In the genomic region with DNA sequence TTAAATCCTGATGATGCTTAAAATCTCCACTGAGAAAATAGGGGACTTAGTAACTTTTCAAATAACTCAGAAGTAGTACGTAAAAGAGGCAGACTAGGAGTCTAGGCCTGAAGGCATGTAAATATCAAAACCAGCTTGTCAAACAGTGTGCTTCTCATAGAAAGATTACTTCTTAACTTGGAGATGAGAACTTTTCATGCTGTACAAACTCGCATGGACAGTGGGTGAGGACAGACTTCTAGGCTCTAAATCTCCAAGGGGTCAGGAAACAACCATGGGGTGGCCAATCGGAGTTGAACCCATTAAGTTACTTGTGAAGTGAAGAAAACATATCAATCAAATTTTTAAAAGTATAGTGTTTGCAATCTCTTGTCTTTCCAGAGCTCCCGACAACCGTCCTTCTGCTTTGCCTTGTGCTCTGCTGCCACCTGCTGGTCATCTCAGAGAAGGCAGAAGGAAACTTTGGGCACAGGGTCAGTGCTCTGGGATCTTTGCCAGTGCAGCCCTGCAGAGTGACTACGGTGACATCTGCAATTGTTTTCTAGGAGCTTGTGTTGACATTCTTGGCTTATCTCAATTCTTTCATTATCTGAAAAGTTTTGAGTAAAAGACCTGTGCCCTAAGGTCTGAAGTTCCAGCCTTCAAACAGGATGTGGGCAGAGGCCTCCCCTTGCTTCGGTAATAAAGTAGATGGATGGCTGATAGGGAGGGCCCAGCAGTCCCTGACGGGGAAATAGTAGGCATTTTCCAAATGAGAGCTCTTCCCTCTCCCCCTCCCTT, we compare ENCODE assay signal across 8 cellular contexts.
DNase-seq lines count a peak whose midpoint lies in the region; ATAC-seq and TF ChIP-seq lines count a peak whose summit lies in the region.

No MANE protein-coding gene starts in this region.

- no peaks in the 10 kb centered on the region for H3K9me3 Mint-ChIP-seq in activated CD4-positive, alpha-beta T cell treated with anti-CD3 and anti-CD28 coated beads, Interleukin-2, amount 10 ng/mL, durations not matched to agents 24 days and 14 days

- H3K4me3 ChIP-seq in AG10803 (ENCODE audit: low read length) = no peak overlapping the region
- H3K4me3 ChIP-seq in lower leg skin (ENCODE audit: low read depth, poor library complexity, severe bottlenecking) = no peak overlapping the region

- H3K27ac Mint-ChIP-seq in activated CD4-positive, alpha-beta T cell treated with anti-CD3 and anti-CD28 coated beads, Interleukin-2, amount 10 ng/mL, durations not matched to agents 24 days and 14 days = no peak overlapping the region

- TF ChIP-seq CTCF in AG10803 (conservative IDR thresholded peaks at IDR 0.05; ENCODE audit: low read length) = peak; percentile 99
- TF ChIP-seq CTCF in lower leg skin (IDR thresholded peaks at IDR 0.05) = peak in 1 of 3 donors; percentile 83

- WGBS in lower leg skin, 2 donors = 15 to 17% methylated on average over 8 of the region's 8 CpGs

- peak; percentile 94 for ATAC-seq in GM18907 (IDR thresholded peaks at IDR 0.05; ENCODE audit: unreplicated experiment)
- ATAC-seq in HG03175 (IDR thresholded peaks at IDR 0.05; ENCODE audit: unreplicated experiment) = peak; percentile 93

- peaks cover 5% of the 10 kb centered on the region for H3K4me1 Mint-ChIP-seq in activated CD4-positive, alpha-beta T cell treated with anti-CD3 and anti-CD28 coated beads, Interleukin-2, amount 10 ng/mL, durations not matched to agents 24 days and 14 days

- intact Hi-C loops in activated CD4-positive, alpha-beta T cell treated with anti-CD3 and anti-CD28 coated beads, Interleukin-2, amount 10 ng/mL, durations not matched to agents 24 days and 14 days (cut with micrococcal nuclease) = loop anchor here (1.0 to 5.0 kb wide), 5 partner anchors 257 to 1420 kb away; no protein-coding TSS in a partner anchor
- intact Hi-C loops in lower leg skin (cut with DNase I; ENCODE audit: low total_unique reads) = loop anchor here (5.0 to 10.0 kb wide), 2 partner anchors 443 to 625 kb away; no protein-coding TSS in a partner anchor

- DNase-seq in AG10803 (ENCODE audit: low read depth) = peak; percentile 58
- peak; percentile 95 for DNase-seq in NCI-H510A treated with DMSO at 0.1 percent for 48 hours (lab: John Stamatoyannopoulos, UW)
- peak; percentile 93 for DNase-seq in activated CD4-positive, alpha-beta T cell treated with anti-CD3 and anti-CD28 coated beads, Interleukin-2, amount 10 ng/mL, durations not matched to agents 24 days and 14 days
- peak; percentile 55 for DNase-seq in dedifferentiated amniotic fluid mesenchymal stem cell (ENCODE audit: extremely low spot score)
- DNase-seq in lower leg skin (ENCODE audit: low spot score in 2 of 2) = peak; percentile 84 to 97
- peak; percentile 49 to 70 (median 56) for DNase-seq in stimulated activated CD4-positive, alpha-beta T cell treated with anti-CD3 and anti-CD28 coated beads, TNF-alpha, amount 100 ng/mL, for 1 hour (ENCODE audit: low read depth in 3 of 3, low spot score in 1 of 3)

- TF ChIP-seq POLR2A in lower leg skin (IDR thresholded peaks at IDR 0.05) = no peak

- H3K27me3 Mint-ChIP-seq in activated CD4-positive, alpha-beta T cell treated with anti-CD3 and anti-CD28 coated beads, Interleukin-2, amount 10 ng/mL, durations not matched to agents 24 days and 14 days = peaks cover 26% of the 10 kb centered on the region

- H3K36me3 Mint-ChIP-seq in activated CD4-positive, alpha-beta T cell treated with anti-CD3 and anti-CD28 coated beads, Interleukin-2, amount 10 ng/mL, durations not matched to agents 24 days and 14 days (ENCODE audit: low read depth) = no peaks in the 10 kb centered on the region

- H3K4me3 Mint-ChIP-seq in activated CD4-positive, alpha-beta T cell treated with anti-CD3 and anti-CD28 coated beads, Interleukin-2, amount 10 ng/mL, durations not matched to agents 24 days and 14 days = no peak overlapping the region
